ENCODE assay signal across 28 cellular contexts in genomic region chr6:26288155-26288554, GRCh38.
"Had no signal": no experiment of that assay in that cellular context is flagged by ENCODE, and none has a peak within 500 bp of the region (broad histone marks: within the 10 kb centered on the region; RNA-seq: fewer than 3 reads in every experiment).

No MANE protein-coding gene starts in this region.

- H2AFZ ChIP-seq: neural progenitor cell had no signal

- H3K4me3 ChIP-seq: left lung, lower lobe of right lung, neural progenitor cell, right atrium auricular region, right lobe of liver, smooth muscle cell, thyroid gland, transverse colon, upper lobe of left lung, vagina had no signal

- H3K27ac ChIP-seq: left lung, lower lobe of right lung, neural progenitor cell, neutrophil, right atrium auricular region, right lobe of liver, thyroid gland, transverse colon, upper lobe of left lung, vagina had no signal

- H3K4me2 ChIP-seq: neural progenitor cell, smooth muscle cell had no signal

- H3K36me3 ChIP-seq: left lung, lower lobe of right lung, neural progenitor cell, neutrophil, right atrium auricular region, right lobe of liver, thyroid gland, transverse colon, upper lobe of left lung, vagina had no signal

- H3K27me3 ChIP-seq: left lung, neural progenitor cell, right atrium auricular region, right lobe of liver, thyroid gland, transverse colon, upper lobe of left lung, vagina had no signal

- H3K9me3 ChIP-seq: right atrium auricular region, right lobe of liver, thyroid gland, transverse colon, upper lobe of left lung, vagina had no signal

- FAIRE-seq: islet of Langerhans, kidney had no signal

- H3K4me1 ChIP-seq: neural progenitor cell, right lobe of liver had no signal

- DNase-seq: hypothalamus; immature natural killer cell; kidney; left colon; left lung; lower lobe of right lung; mammary epithelial cell; mesendoderm; naive B cell; occipital lobe; right lobe of liver; stimulated activated CD4-positive, alpha-beta T cell treated with anti-CD3 and anti-CD28 coated beads, Interleukin-1b, Interleukin-23, amount 100 ng/mL, for 48 hours; stimulated activated CD4-positive, alpha-beta T cell treated with anti-CD3 and anti-CD28 coated beads, Interleukin-2, amount 100 ng/mL, for 48 hours; stimulated activated CD4-positive, alpha-beta T cell treated with anti-CD3 and anti-CD28 coated beads, Interleukin-4, amount 100 ng/mL, for 4 hours; stimulated activated CD8-positive, alpha-beta memory T cell treated with anti-CD3 and anti-CD28 coated beads, Interleukin-4, amount 100 ng/mL, for 48 hours; stimulated activated naive CD4-positive, alpha-beta T cell treated with Interleukin-2 at 50 U/mL for 16 hours; stimulated activated naive CD8-positive, alpha-beta T cell treated with anti-CD3 and anti-CD28 coated beads, Interleukin-15, amount 100 ng/mL, for 72 hours; substantia nigra; thyroid gland; transverse colon; upper lobe of left lung had no signal

- ATAC-seq: left colon; left lung; lower lobe of right lung; right lobe of liver; stimulated activated memory B cell treated with anti-CD40 and anti-IgM and Interleukin-4, amounts not matched to agents 10 μg/mL and 1 μg/mL and 100 μg/mL, for 72 hours; stimulated activated naive CD8-positive, alpha-beta T cell treated with anti-CD3 and anti-CD28 coated beads, Interleukin-15, amount 100 ng/mL, for 72 hours had no signal

- H3K9ac ChIP-seq: neural progenitor cell had no signal
